22 cellular contexts compared by ENCODE assay signal in genomic region chr5:128462330-128462729, GRCh38.
"Had no signal": no experiment of that assay in that cellular context is flagged by ENCODE, and none has a peak within 500 bp of the region (broad histone marks: within the 10 kb centered on the region; RNA-seq: fewer than 3 reads in every experiment).

No MANE protein-coding gene starts in this region.

- H3K4me1 ChIP-seq: lower lobe of right lung, right atrium auricular region, sigmoid colon, tibial artery, upper lobe of left lung, uterus had no signal

- H3K9me3 ChIP-seq: right atrium auricular region, sigmoid colon, tibial artery, uterus had no signal

- H3K27ac ChIP-seq: coronary artery, dorsolateral prefrontal cortex, hepatocyte, left ventricle myocardium inferior, lower lobe of right lung, right atrium auricular region, sigmoid colon, tibial artery, upper lobe of left lung, uterus had no signal

- H3K4me3 ChIP-seq: coronary artery, dorsolateral prefrontal cortex, hepatocyte, left ventricle myocardium inferior, lower lobe of right lung, right atrium auricular region, sigmoid colon, tibial artery, upper lobe of left lung, uterus had no signal

- H2AFZ ChIP-seq: hepatocyte had no signal

- H3K4me2 ChIP-seq: hepatocyte had no signal

- H3K27me3 ChIP-seq: dorsolateral prefrontal cortex, hepatocyte, right atrium auricular region, sigmoid colon, tibial artery, upper lobe of left lung, uterus had no signal

- H3K36me3 ChIP-seq: lower lobe of right lung, right atrium auricular region, sigmoid colon, tibial artery, upper lobe of left lung, uterus had no signal

- ATAC-seq: left cardiac atrium; lower lobe of right lung; naive thymus-derived CD4-positive, alpha-beta T cell; stimulated activated effector memory CD8-positive, alpha-beta T cell treated with anti-CD3 and anti-CD28 coated beads, Interleukin-12 subunit alpha, Interleukin-12 subunit beta, amount 100 ng/mL, for 72 hours had no signal

- DNase-seq: dorsolateral prefrontal cortex; effector CD8-positive, alpha-beta T cell; foreskin melanocyte; head of caudate nucleus; kidney; left cardiac atrium; left ventricle myocardium inferior; lower lobe of right lung; naive thymus-derived CD4-positive, alpha-beta T cell; nephron progenitor cell; posterior cingulate gyrus; sigmoid colon; small intestine; stimulated activated CD4-positive, alpha-beta T cell treated with anti-CD3 and anti-CD28 coated beads, Interleukin-4, amount 100 ng/mL, for 1 hour; stimulated activated CD8-positive, alpha-beta memory T cell treated with anti-CD3 and anti-CD28 coated beads, Interleukin-4, amount 100 ng/mL, for 48 hours; tibial artery; upper lobe of left lung; uterus had no signal
